ENCODE assay signal across 1 cellular context in the genomic region with DNA sequence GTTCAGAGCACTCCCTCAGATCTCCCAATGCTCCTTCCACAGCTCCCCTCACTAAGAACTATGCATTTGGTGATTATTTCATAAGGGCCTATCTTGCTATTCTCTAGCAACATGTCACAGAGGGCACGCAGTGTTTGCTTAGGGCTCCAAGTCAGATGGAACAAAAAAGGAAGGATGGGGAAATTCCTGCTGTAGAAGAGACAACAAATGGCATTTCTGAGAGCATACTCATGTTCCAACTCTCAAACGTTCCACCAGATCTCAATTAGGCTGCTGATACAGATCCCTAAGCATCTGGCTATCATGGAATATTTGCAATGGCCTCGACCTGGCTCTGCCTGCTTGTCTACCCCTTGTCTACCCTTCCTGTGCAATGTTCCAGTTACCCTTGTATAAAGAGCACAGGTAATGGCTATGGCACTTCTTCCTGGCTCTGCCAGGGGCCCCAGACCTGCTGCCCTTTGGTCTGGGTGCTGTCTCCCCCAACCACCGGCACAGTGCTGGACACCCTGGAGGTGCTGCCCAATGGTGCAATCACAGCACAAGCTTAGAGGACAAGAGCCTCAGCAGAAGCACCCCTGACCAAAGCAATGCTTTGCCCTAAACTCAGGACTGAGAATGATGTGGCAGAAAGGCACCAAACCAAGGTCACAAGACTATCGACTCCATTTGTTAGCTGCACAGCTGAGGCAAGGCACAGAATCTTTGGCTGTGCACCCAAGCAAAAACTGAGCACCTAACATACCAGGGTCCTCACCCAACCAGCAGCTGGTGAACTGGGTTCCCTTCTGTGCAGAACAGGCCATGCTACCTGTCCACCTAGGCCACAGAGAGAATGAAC.
TF ChIP-seq lines count a peak whose summit lies in the region.

No MANE protein-coding gene starts in this region.

TF ChIP-seq in GM23338, 12 proteins besides CTCF, POLR2A, EP300 and RAD21:
- TF ChIP-seq, protein P1, sequence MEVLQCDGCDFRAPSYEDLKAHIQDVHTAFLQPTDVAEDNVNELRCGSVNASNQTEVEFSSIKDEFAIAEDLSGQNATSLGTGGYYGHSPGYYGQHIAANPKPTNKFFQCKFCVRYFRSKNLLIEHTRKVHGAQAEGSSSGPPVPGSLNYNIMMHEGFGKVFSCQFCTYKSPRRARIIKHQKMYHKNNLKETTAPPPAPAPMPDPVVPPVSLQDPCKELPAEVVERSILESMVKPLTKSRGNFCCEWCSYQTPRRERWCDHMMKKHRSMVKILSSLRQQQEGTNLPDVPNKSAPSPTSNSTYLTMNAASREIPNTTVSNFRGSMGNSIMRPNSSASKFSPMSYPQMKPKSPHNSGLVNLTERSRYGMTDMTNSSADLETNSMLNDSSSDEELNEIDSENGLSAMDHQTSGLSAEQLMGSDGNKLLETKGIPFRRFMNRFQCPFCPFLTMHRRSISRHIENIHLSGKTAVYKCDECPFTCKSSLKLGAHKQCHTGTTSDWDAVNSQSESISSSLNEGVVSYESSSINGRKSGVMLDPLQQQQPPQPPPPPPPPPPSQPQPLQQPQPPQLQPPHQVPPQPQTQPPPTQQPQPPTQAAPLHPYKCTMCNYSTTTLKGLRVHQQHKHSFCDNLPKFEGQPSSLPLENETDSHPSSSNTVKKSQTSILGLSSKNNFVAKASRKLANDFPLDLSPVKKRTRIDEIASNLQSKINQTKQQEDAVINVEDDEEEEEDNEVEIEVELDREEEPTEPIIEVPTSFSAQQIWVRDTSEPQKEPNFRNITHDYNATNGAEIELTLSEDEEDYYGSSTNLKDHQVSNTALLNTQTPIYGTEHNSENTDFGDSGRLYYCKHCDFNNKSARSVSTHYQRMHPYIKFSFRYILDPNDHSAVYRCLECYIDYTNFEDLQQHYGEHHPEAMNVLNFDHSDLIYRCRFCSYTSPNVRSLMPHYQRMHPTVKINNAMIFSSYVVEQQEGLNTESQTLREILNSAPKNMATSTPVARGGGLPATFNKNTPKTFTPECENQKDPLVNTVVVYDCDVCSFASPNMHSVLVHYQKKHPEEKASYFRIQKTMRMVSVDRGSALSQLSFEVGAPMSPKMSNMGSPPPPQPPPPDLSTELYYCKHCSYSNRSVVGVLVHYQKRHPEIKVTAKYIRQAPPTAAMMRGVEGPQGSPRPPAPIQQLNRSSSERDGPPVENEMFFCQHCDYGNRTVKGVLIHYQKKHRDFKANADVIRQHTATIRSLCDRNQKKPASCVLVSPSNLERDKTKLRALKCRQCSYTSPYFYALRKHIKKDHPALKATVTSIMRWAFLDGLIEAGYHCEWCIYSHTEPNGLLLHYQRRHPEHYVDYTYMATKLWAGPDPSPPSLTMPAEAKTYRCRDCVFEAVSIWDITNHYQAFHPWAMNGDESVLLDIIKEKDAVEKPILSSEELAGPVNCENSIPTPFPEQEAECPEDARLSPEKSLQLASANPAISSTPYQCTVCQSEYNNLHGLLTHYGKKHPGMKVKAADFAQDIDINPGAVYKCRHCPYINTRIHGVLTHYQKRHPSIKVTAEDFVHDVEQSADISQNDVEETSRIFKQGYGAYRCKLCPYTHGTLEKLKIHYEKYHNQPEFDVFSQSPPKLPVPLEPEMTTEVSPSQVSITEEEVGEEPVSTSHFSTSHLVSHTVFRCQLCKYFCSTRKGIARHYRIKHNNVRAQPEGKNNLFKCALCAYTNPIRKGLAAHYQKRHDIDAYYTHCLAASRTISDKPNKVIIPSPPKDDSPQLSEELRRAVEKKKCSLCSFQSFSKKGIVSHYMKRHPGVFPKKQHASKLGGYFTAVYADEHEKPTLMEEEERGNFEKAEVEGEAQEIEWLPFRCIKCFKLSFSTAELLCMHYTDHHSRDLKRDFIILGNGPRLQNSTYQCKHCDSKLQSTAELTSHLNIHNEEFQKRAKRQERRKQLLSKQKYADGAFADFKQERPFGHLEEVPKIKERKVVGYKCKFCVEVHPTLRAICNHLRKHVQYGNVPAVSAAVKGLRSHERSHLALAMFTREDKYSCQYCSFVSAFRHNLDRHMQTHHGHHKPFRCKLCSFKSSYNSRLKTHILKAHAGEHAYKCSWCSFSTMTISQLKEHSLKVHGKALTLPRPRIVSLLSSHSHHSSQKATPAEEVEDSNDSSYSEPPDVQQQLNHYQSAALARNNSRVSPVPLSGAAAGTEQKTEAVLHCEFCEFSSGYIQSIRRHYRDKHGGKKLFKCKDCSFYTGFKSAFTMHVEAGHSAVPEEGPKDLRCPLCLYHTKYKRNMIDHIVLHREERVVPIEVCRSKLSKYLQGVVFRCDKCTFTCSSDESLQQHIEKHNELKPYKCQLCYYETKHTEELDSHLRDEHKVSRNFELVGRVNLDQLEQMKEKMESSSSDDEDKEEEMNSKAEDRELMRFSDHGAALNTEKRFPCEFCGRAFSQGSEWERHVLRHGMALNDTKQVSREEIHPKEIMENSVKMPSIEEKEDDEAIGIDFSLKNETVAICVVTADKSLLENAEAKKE (CRISPR knock-in tag; IDR thresholded peaks at IDR 0.05), result no peak
- TF ChIP-seq EZH2 (IDR thresholded peaks at IDR 0.05; ENCODE audit: low read depth, unreplicated experiment) (no peak), ZNF331 (CRISPR knock-in tag; IDR thresholded peaks at IDR 0.05; ENCODE audit: low read depth) (no peak)
